1 cellular context compared by ENCODE assay signal in the genomic region with DNA sequence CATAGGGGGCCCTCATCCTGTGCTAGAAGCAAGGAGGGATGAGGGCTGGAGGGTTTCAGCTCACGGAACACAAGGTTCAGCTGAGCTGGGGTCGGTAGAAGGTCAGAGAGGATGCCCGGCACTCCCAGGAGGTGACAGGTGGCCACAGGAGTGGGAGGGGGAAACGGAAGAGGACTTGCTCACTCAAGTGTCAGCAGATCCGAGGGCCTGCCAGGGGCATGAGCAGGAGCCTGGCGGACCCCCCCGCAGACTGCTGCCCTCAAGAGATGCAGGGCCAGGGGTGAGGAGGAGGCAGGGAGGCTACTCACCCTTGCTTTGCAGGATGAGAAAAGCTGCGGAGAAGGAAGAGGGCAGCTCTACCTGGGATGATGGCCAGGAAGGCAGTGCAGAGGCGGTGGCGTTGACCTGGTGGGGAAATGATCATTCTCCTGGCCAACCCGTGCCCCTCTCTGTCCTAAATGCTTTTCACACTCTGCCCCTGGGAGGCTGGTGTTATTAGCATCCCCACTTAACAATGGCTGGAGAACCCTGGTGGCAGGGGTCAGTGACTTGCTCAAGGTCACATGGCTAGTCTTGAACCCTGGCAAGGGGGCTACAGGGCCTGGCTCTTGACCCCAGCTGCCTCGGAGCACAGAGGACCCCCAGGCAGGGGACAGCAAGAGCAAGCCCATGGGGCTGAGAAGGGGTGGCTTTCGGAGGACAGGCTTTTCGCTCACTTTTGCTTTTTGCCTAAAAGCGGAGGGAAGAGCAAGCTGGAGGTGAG.
TF ChIP-seq lines count a peak whose summit lies in the region.

No MANE protein-coding gene starts in this region.

TF ChIP-seq in GM23338, 12 proteins besides CTCF, POLR2A, EP300 and RAD21:
- TF ChIP-seq, protein P1, sequence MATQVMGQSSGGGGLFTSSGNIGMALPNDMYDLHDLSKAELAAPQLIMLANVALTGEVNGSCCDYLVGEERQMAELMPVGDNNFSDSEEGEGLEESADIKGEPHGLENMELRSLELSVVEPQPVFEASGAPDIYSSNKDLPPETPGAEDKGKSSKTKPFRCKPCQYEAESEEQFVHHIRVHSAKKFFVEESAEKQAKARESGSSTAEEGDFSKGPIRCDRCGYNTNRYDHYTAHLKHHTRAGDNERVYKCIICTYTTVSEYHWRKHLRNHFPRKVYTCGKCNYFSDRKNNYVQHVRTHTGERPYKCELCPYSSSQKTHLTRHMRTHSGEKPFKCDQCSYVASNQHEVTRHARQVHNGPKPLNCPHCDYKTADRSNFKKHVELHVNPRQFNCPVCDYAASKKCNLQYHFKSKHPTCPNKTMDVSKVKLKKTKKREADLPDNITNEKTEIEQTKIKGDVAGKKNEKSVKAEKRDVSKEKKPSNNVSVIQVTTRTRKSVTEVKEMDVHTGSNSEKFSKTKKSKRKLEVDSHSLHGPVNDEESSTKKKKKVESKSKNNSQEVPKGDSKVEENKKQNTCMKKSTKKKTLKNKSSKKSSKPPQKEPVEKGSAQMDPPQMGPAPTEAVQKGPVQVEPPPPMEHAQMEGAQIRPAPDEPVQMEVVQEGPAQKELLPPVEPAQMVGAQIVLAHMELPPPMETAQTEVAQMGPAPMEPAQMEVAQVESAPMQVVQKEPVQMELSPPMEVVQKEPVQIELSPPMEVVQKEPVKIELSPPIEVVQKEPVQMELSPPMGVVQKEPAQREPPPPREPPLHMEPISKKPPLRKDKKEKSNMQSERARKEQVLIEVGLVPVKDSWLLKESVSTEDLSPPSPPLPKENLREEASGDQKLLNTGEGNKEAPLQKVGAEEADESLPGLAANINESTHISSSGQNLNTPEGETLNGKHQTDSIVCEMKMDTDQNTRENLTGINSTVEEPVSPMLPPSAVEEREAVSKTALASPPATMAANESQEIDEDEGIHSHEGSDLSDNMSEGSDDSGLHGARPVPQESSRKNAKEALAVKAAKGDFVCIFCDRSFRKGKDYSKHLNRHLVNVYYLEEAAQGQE (IDR thresholded peaks at IDR 0.05; ENCODE audit: unreplicated experiment) = no peak
- no peak for TF ChIP-seq STAT1 (IDR thresholded peaks at IDR 0.05; ENCODE audit: unreplicated experiment)
- TF ChIP-seq, protein P2, sequence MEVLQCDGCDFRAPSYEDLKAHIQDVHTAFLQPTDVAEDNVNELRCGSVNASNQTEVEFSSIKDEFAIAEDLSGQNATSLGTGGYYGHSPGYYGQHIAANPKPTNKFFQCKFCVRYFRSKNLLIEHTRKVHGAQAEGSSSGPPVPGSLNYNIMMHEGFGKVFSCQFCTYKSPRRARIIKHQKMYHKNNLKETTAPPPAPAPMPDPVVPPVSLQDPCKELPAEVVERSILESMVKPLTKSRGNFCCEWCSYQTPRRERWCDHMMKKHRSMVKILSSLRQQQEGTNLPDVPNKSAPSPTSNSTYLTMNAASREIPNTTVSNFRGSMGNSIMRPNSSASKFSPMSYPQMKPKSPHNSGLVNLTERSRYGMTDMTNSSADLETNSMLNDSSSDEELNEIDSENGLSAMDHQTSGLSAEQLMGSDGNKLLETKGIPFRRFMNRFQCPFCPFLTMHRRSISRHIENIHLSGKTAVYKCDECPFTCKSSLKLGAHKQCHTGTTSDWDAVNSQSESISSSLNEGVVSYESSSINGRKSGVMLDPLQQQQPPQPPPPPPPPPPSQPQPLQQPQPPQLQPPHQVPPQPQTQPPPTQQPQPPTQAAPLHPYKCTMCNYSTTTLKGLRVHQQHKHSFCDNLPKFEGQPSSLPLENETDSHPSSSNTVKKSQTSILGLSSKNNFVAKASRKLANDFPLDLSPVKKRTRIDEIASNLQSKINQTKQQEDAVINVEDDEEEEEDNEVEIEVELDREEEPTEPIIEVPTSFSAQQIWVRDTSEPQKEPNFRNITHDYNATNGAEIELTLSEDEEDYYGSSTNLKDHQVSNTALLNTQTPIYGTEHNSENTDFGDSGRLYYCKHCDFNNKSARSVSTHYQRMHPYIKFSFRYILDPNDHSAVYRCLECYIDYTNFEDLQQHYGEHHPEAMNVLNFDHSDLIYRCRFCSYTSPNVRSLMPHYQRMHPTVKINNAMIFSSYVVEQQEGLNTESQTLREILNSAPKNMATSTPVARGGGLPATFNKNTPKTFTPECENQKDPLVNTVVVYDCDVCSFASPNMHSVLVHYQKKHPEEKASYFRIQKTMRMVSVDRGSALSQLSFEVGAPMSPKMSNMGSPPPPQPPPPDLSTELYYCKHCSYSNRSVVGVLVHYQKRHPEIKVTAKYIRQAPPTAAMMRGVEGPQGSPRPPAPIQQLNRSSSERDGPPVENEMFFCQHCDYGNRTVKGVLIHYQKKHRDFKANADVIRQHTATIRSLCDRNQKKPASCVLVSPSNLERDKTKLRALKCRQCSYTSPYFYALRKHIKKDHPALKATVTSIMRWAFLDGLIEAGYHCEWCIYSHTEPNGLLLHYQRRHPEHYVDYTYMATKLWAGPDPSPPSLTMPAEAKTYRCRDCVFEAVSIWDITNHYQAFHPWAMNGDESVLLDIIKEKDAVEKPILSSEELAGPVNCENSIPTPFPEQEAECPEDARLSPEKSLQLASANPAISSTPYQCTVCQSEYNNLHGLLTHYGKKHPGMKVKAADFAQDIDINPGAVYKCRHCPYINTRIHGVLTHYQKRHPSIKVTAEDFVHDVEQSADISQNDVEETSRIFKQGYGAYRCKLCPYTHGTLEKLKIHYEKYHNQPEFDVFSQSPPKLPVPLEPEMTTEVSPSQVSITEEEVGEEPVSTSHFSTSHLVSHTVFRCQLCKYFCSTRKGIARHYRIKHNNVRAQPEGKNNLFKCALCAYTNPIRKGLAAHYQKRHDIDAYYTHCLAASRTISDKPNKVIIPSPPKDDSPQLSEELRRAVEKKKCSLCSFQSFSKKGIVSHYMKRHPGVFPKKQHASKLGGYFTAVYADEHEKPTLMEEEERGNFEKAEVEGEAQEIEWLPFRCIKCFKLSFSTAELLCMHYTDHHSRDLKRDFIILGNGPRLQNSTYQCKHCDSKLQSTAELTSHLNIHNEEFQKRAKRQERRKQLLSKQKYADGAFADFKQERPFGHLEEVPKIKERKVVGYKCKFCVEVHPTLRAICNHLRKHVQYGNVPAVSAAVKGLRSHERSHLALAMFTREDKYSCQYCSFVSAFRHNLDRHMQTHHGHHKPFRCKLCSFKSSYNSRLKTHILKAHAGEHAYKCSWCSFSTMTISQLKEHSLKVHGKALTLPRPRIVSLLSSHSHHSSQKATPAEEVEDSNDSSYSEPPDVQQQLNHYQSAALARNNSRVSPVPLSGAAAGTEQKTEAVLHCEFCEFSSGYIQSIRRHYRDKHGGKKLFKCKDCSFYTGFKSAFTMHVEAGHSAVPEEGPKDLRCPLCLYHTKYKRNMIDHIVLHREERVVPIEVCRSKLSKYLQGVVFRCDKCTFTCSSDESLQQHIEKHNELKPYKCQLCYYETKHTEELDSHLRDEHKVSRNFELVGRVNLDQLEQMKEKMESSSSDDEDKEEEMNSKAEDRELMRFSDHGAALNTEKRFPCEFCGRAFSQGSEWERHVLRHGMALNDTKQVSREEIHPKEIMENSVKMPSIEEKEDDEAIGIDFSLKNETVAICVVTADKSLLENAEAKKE (CRISPR knock-in tag; IDR thresholded peaks at IDR 0.05) = no peak
- no peak for TF ChIP-seq NANOG (IDR thresholded peaks at IDR 0.05; ENCODE audit: borderline replicate concordance)
- TF ChIP-seq, protein P3, sequence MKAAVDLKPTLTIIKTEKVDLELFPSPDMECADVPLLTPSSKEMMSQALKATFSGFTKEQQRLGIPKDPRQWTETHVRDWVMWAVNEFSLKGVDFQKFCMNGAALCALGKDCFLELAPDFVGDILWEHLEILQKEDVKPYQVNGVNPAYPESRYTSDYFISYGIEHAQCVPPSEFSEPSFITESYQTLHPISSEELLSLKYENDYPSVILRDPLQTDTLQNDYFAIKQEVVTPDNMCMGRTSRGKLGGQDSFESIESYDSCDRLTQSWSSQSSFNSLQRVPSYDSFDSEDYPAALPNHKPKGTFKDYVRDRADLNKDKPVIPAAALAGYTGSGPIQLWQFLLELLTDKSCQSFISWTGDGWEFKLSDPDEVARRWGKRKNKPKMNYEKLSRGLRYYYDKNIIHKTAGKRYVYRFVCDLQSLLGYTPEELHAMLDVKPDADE (IDR thresholded peaks at IDR 0.05) = no peak
- no peak for TF ChIP-seq CREB1 (CRISPR knock-in tag; IDR thresholded peaks at IDR 0.05; ENCODE audit: low read depth)
- no peak for TF ChIP-seq ZNF331 (CRISPR knock-in tag; IDR thresholded peaks at IDR 0.05; ENCODE audit: low read depth)
- TF ChIP-seq EZH2phosphoT487 (IDR thresholded peaks at IDR 0.05; ENCODE audit: unreplicated experiment) = no peak
